ENCODE assay signal across 1 cellular context in the genomic region with DNA sequence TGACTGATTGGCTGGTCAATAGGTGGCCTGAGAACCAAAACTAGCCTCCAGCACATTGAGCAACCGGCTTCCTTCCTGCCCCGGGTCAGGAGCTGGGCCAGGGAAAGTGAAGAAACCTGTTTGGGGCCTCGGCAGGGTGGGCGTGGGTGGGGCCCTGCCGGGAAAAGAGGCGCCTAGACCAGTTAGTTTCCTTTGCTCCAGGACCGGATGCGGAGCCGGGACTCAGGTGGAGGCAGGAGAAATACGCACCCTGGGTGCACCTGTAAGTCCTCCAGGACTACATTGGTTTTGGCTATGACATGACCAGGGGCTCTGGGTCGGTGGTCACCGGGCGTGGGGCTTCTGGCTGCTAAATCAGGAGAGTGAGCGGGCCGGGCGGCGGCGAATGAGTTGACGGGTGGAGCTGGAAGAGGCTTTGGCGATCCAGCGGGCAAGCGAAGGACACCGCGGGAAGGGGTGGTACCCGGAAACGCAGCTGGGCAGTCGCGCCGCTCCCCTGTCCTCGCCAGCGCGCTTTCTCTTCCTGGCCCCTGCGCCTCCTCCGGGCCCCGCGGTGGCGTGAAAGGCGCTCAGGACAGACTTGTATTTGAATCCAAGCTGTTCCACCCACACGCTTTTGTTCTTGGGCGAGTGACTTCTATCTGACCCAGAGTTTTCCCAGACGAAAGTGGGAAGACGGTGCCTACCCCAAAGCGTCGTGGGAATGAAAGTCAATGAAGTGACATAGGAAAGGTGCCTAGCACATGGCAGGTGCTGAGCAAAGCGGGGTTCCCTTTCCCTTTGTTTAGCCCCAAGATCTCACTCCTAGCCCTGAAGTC.
TF ChIP-seq lines count a peak whose summit lies in the region.

No MANE protein-coding gene starts in this region.

TF ChIP-seq in HEK293, 187 proteins besides CTCF, POLR2A, EP300 and RAD21 (continued from another document):
- no peak for TF ChIP-seq ZNF629 (tag by site-specific recombination; IDR thresholded peaks at IDR 0.05)
- TF ChIP-seq ZNF23 (tag by site-specific recombination; IDR thresholded peaks at IDR 0.05; ENCODE audit: borderline replicate concordance), result no peak
- no peak for TF ChIP-seq ZFP3 (tag by site-specific recombination; IDR thresholded peaks at IDR 0.05; ENCODE audit: low read depth)
- no peak for TF ChIP-seq ZNF660 (tag by site-specific recombination; IDR thresholded peaks at IDR 0.05)
- TF ChIP-seq ZNF548 (tag by site-specific recombination; IDR thresholded peaks at IDR 0.05), result no peak
